In the genomic region with DNA sequence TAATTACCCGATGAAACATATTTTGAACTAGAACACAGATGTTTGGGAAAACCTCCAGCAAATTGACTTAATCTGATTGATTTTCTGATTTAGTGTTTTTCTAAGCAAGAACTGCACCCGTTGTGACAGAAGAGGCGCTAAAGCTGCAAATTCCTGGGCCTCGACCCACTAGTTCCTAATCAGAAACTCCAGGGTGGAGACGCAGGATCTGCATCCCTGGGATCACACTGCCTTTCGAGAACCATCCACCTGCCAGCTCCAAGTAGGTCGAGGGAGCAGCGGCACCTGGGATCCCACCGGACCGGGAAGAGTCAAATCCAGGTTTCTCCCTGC, we compare ENCODE assay signal across 8 cellular contexts.
A peak's percentile ranks its signal among the peaks of the same experiment; 100 is the strongest.
DNase-seq lines count a peak whose midpoint lies in the region; ATAC-seq and TF ChIP-seq lines count a peak whose summit lies in the region.

No MANE protein-coding gene starts in this region.

- H3K4me1 ChIP-seq in HUES48 (ENCODE audit: control insufficient read depth, insufficient read depth, low read length) (peaks cover 5% of the 10 kb centered on the region; the same call in 1 of the 2 replicates), mucosa of rectum (ENCODE audit: control insufficient read depth in 2 of 2, insufficient read depth in 2 of 2, low read length in 2 of 2) (peaks cover 3 to 6% of the 10 kb centered on the region in 2 donors)

- peak overlapping the region; percentile 32; the same call in 1 of the 2 replicates for H3K9ac ChIP-seq in HUES48 (ENCODE audit: low read depth, low read length)
- peak overlapping the region; percentile 60 to 72 for H3K9ac ChIP-seq in mucosa of rectum (ENCODE audit: low read depth in 1 of 2, low read length in 2 of 2)

- H3K9me3 ChIP-seq in HUES48 (ENCODE audit: control insufficient read depth, insufficient read depth, low read length) (peaks cover 5% of the 10 kb centered on the region; the same call in 1 of the 2 replicates), mucosa of rectum (ENCODE audit: control insufficient read depth in 2 of 2, low read length in 2 of 2) (no peaks in the 10 kb centered on the region)

- peak; percentile 6 for ATAC-seq in GM19351 (IDR thresholded peaks at IDR 0.05; ENCODE audit: unreplicated experiment)
- no peak for ATAC-seq in HG03378 (IDR thresholded peaks at IDR 0.05; ENCODE audit: unreplicated experiment)

- H3K27ac ChIP-seq in HUES48 (ENCODE audit: low read depth, low read length), result peak overlapping the region; percentile 58
- H3K27ac ChIP-seq in mucosa of rectum (ENCODE audit: low read depth in 2 of 2, low read length in 2 of 2), result peak overlapping the region; percentile 76 to 79

- H3K27me3 ChIP-seq in HUES48 (ENCODE audit: control insufficient read depth, insufficient read depth, low read length) (peaks cover 18% of the 10 kb centered on the region), mucosa of rectum (ENCODE audit: control insufficient read depth in 2 of 2, insufficient read depth in 2 of 2, low read length in 2 of 2) (peaks cover 9 to 11% of the 10 kb centered on the region in 2 donors)

- DNase-seq in choroid plexus epithelial cell (ENCODE audit: low read depth) (no peak), COLO668 (lab: John Stamatoyannopoulos, UW; ENCODE audit: unreplicated experiment) (no peak), globus pallidus (ENCODE audit: low spot score) (no peak)
- DNase-seq in activated CD8-positive, alpha-beta memory T cell treated with anti-CD3 and anti-CD28 coated beads for 24 hours, result no peak

- H3K4me3 ChIP-seq in HUES48 (ENCODE audit: low read depth, low read length) (peak overlapping the region; percentile 80), choroid plexus epithelial cell (ENCODE audit: low read depth, low read length) (peak overlapping the region; percentile 74), mucosa of rectum (ENCODE audit: low read length in 2 of 2) (peak overlapping the region; percentile 83 to 87)

- H3K36me3 ChIP-seq in HUES48 (ENCODE audit: control insufficient read depth, insufficient read depth, low read length), result no peaks in the 10 kb centered on the region
- H3K36me3 ChIP-seq in mucosa of rectum (ENCODE audit: control insufficient read depth in 2 of 2, insufficient read depth in 2 of 2, low read length in 2 of 2), result no peaks in the 10 kb centered on the region

- TF ChIP-seq CTCF in choroid plexus epithelial cell (conservative IDR thresholded peaks at IDR 0.05; ENCODE audit: low read depth, low read length), result no peak
